1 cellular context compared by ENCODE assay signal in the genomic region with DNA sequence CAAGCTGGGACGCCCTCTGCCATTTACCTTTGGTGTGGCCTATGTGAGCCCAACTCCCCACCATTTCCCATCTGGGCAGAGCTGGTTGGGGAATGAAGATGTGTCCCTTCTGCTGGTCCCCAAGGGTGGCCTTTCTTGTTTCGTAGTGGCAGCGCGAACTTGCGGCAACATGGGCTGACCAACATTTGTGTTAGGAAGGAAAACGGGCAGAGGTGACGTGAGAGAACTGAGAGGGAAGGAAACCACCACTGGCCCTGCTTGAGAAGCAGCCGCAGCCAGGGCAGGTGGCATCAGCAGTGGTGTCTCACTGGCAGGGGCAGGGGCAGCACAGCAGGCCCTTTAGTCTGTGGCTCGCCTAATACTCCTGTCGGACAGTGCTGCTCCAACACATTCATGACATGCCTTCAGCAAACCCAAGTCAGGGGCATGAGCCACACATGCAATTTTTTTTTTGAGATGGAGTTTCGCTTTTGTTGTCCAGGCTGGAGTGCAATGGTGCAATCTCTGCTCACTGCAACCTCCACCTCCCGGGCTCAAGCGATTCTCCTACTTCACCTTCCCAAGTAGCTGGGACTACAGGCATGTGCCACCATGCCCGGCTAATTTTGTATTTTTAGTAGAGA.
TF ChIP-seq lines count a peak whose summit lies in the region.

No MANE protein-coding gene starts in this region.

TF ChIP-seq in K562, 482 proteins besides CTCF, POLR2A, EP300 and RAD21 (continued from another document and continues in another):
- TF ChIP-seq, protein P1, sequence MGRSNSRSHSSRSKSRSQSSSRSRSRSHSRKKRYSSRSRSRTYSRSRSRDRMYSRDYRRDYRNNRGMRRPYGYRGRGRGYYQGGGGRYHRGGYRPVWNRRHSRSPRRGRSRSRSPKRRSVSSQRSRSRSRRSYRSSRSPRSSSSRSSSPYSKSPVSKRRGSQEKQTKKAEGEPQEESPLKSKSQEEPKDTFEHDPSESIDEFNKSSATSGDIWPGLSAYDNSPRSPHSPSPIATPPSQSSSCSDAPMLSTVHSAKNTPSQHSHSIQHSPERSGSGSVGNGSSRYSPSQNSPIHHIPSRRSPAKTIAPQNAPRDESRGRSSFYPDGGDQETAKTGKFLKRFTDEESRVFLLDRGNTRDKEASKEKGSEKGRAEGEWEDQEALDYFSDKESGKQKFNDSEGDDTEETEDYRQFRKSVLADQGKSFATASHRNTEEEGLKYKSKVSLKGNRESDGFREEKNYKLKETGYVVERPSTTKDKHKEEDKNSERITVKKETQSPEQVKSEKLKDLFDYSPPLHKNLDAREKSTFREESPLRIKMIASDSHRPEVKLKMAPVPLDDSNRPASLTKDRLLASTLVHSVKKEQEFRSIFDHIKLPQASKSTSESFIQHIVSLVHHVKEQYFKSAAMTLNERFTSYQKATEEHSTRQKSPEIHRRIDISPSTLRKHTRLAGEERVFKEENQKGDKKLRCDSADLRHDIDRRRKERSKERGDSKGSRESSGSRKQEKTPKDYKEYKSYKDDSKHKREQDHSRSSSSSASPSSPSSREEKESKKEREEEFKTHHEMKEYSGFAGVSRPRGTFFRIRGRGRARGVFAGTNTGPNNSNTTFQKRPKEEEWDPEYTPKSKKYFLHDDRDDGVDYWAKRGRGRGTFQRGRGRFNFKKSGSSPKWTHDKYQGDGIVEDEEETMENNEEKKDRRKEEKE (IDR thresholded peaks at IDR 0.05; ENCODE audit: borderline replicate concordance in 1 of 2, control insufficient read depth in 1 of 2, low read depth in 2 of 2, low read length in 1 of 2): no peak
- TF ChIP-seq MYBL2 (IDR thresholded peaks at IDR 0.05; ENCODE audit: low read depth) (no peak), MYBL2 (CRISPR knock-in tag; IDR thresholded peaks at IDR 0.05; ENCODE audit: borderline replicate concordance) (no peak), ZNF696 (CRISPR knock-in tag; conservative IDR thresholded peaks at IDR 0.05) (no peak), TAL1 (IDR thresholded peaks at IDR 0.05) (no peak), CBFB (CRISPR knock-in tag; IDR thresholded peaks at IDR 0.05) (0 out of 2 replicates have a peak, but pooled peaks have one; percentile 44), TBP (optimal IDR thresholded peaks at IDR 0.05; ENCODE audit: low read depth, low read length) (no peak), TFAM (CRISPR knock-in tag; conservative IDR thresholded peaks at IDR 0.05) (no peak), SMC3 (conservative IDR thresholded peaks at IDR 0.05; ENCODE audit: insufficient read depth, low read depth, low read length) (no peak), HCFC1 (IDR thresholded peaks at IDR 0.05; ENCODE audit: low read depth, low read length) (no peak), CEBPG (CRISPR knock-in tag; IDR thresholded peaks at IDR 0.05) (no peak), CEBPG (tag; conservative IDR thresholded peaks at IDR 0.05 in 1 of 2, IDR thresholded peaks at IDR 0.05 in 1 of 2) (no peak), CCNT2 (IDR thresholded peaks at IDR 0.05; ENCODE audit: borderline replicate concordance, extremely low read depth, insufficient read length, low read depth, low read length) (no peak), AFF4 (CRISPR knock-in tag; IDR thresholded peaks at IDR 0.05) (0 out of 2 replicates have a peak, but pooled peaks have one; percentile 48), SMAD1 (IDR thresholded peaks at IDR 0.05; ENCODE audit: low read depth, low read length, partially characterized antibody) (no peak), SRSF7 (optimal IDR thresholded peaks at IDR 0.05; ENCODE audit: low read depth, low read length) (no peak), ARNT (IDR thresholded peaks at IDR 0.05) (no peak), ZNF764 (CRISPR knock-in tag; IDR thresholded peaks at IDR 0.05; ENCODE audit: low read depth) (no peak), MAZ (CRISPR knock-in tag; conservative IDR thresholded peaks at IDR 0.05 in 1 of 2, IDR thresholded peaks at IDR 0.05 in 1 of 2) (peak in 1 of 2 experiments; percentile 30; a peak in 1 of 4 replicates), ZNF124 (CRISPR knock-in tag; IDR thresholded peaks at IDR 0.05) (0 out of 2 replicates have a peak, but pooled peaks have one; percentile 65), NEUROD1 (IDR thresholded peaks at IDR 0.05; ENCODE audit: borderline replicate concordance, low read depth, low read length, partially characterized antibody) (no peak), SFPQ (IDR thresholded peaks at IDR 0.05; ENCODE audit: low read depth, low read length) (no peak), ZNF644 (tag; IDR thresholded peaks at IDR 0.05; ENCODE audit: low read depth) (no peak), PHF8 (IDR thresholded peaks at IDR 0.05; ENCODE audit: borderline replicate concordance, low read length) (no peak), ZNF609 (CRISPR knock-in tag; IDR thresholded peaks at IDR 0.05; ENCODE audit: borderline replicate concordance) (no peak), ZNF232 (CRISPR knock-in tag; IDR thresholded peaks at IDR 0.05) (no peak), ZNF12 (CRISPR knock-in tag; IDR thresholded peaks at IDR 0.05) (no peak), KDM1A (IDR thresholded peaks at IDR 0.05) (no peak), ZNF398 (CRISPR knock-in tag; IDR thresholded peaks at IDR 0.05) (no peak), NR3C1 (CRISPR knock-in tag; IDR thresholded peaks at IDR 0.05) (no peak), ZNF253 (CRISPR knock-in tag; conservative IDR thresholded peaks at IDR 0.05) (no peak), ZNF76 (CRISPR knock-in tag; IDR thresholded peaks at IDR 0.05; ENCODE audit: borderline replicate concordance) (0 out of 2 replicates have a peak, but pooled peaks have one; percentile 58), GTF2F1 (IDR thresholded peaks at IDR 0.05; ENCODE audit: low read depth, low read length) (no peak), ZNF316 (IDR thresholded peaks at IDR 0.05) (no peak), TSC22D4 (tag; IDR thresholded peaks at IDR 0.05) (no peak)
- TF ChIP-seq, protein P2, sequence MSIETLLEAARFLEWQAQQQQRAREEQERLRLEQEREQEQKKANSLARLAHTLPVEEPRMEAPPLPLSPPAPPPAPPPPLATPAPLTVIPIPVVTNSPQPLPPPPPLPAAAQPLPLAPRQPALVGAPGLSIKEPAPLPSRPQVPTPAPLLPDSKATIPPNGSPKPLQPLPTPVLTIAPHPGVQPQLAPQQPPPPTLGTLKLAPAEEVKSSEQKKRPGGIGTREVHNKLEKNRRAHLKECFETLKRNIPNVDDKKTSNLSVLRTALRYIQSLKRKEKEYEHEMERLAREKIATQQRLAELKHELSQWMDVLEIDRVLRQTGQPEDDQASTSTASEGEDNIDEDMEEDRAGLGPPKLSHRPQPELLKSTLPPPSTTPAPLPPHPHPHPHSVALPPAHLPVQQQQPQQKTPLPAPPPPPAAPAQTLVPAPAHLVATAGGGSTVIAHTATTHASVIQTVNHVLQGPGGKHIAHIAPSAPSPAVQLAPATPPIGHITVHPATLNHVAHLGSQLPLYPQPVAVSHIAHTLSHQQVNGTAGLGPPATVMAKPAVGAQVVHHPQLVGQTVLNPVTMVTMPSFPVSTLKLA (conservative IDR thresholded peaks at IDR 0.05): no peak
